1 cellular context compared by ENCODE assay signal in genomic region chr3:110504901-110505300, GRCh38.
TF ChIP-seq lines count a peak whose summit lies in the region.

No MANE protein-coding gene starts in this region.

TF ChIP-seq in K562, 482 proteins besides CTCF, POLR2A, EP300 and RAD21 (continued from another document and continues in another):
- TF ChIP-seq ZBTB33 (CRISPR knock-in tag; IDR thresholded peaks at IDR 0.05) = no peak
- TF ChIP-seq SMARCA4 (IDR thresholded peaks at IDR 0.05) = peak; percentile 90
- no peak for TF ChIP-seq ZNF551 (CRISPR knock-in tag; IDR thresholded peaks at IDR 0.05)
- TF ChIP-seq NR3C1 (CRISPR knock-in tag; IDR thresholded peaks at IDR 0.05) = no peak
- peak; percentile 46; the same call in 1 of the 2 replicates for TF ChIP-seq RNF2 (IDR thresholded peaks at IDR 0.05)
- no peak for TF ChIP-seq ARID3B (CRISPR knock-in tag; IDR thresholded peaks at IDR 0.05; ENCODE audit: borderline replicate concordance)
- peak; percentile 58; the same call in 1 of the 2 replicates for TF ChIP-seq GATA2 (CRISPR knock-in tag; IDR thresholded peaks at IDR 0.05)
- no peak for TF ChIP-seq HEY1 (CRISPR knock-in tag; IDR thresholded peaks at IDR 0.05; ENCODE audit: borderline replicate concordance)
- TF ChIP-seq SMAD1 (IDR thresholded peaks at IDR 0.05; ENCODE audit: low read depth, low read length, partially characterized antibody) = peak; percentile 47
- TF ChIP-seq FIP1L1 (IDR thresholded peaks at IDR 0.05; ENCODE audit: low read depth, low read length, poor library complexity, severe bottlenecking) = no peak
- no peak for TF ChIP-seq ZBTB9 (CRISPR knock-in tag; IDR thresholded peaks at IDR 0.05)
- TF ChIP-seq TAF15 (IDR thresholded peaks at IDR 0.05; ENCODE audit: low read depth, low read length) = no peak
- no peak for TF ChIP-seq MCM7 (IDR thresholded peaks at IDR 0.05)
- no peak for TF ChIP-seq TRIM25 (IDR thresholded peaks at IDR 0.05; ENCODE audit: borderline replicate concordance)
- no peak for TF ChIP-seq BCL6 (CRISPR knock-in tag; IDR thresholded peaks at IDR 0.05)
- TF ChIP-seq EGR1 (conservative IDR thresholded peaks at IDR 0.05) = no peak; the same call in 1 of the 2 replicates
- no peak for TF ChIP-seq EZH2 (IDR thresholded peaks at IDR 0.05; ENCODE audit: borderline replicate concordance, low read depth, low read length)
- no peak for TF ChIP-seq KLF10 (CRISPR knock-in tag; IDR thresholded peaks at IDR 0.05)
- no peak for TF ChIP-seq E2F6 (IDR thresholded peaks at IDR 0.05; ENCODE audit: borderline replicate concordance in 1 of 2, extremely low read depth in 1 of 2, insufficient read depth in 1 of 2, insufficient read length in 1 of 2, low read depth in 1 of 2, low read length in 1 of 2, poor library complexity in 1 of 2, severe bottlenecking in 1 of 2)
- TF ChIP-seq ZNF717 (CRISPR knock-in tag; IDR thresholded peaks at IDR 0.05) = no peak
- TF ChIP-seq SAFB (IDR thresholded peaks at IDR 0.05; ENCODE audit: borderline replicate concordance, low read depth, low read length) = no peak
- no peak for TF ChIP-seq CEBPB (tag; IDR thresholded peaks at IDR 0.05)
- no peak for TF ChIP-seq NR0B1 (IDR thresholded peaks at IDR 0.05; ENCODE audit: partially characterized antibody)
- TF ChIP-seq EWSR1 (IDR thresholded peaks at IDR 0.05; ENCODE audit: borderline replicate concordance, low read depth, partially characterized antibody) = no peak
- TF ChIP-seq BHLHE40 (IDR thresholded peaks at IDR 0.05; ENCODE audit: low read length) = peak; percentile 82
- TF ChIP-seq SMC3 (conservative IDR thresholded peaks at IDR 0.05; ENCODE audit: insufficient read depth, low read depth, low read length) = no peak
- peak in 1 of 2 experiments; percentile 44; a peak in 2 of 4 replicates for TF ChIP-seq HDAC1 (IDR thresholded peaks at IDR 0.05)
- no peak for TF ChIP-seq PURB (CRISPR knock-in tag; IDR thresholded peaks at IDR 0.05; ENCODE audit: low read depth)
- no peak for TF ChIP-seq CUX1 (CRISPR knock-in tag; IDR thresholded peaks at IDR 0.05)
- TF ChIP-seq ZFP36 (IDR thresholded peaks at IDR 0.05; ENCODE audit: low read depth, low read length, partially characterized antibody) = no peak
- no peak for TF ChIP-seq ZNF583 (CRISPR knock-in tag; IDR thresholded peaks at IDR 0.05)
- no peak for TF ChIP-seq MECOM (CRISPR knock-in tag; IDR thresholded peaks at IDR 0.05)
- no peak for TF ChIP-seq XRCC5 (IDR thresholded peaks at IDR 0.05; ENCODE audit: low read depth, low read length)
- TF ChIP-seq FOXP4 (CRISPR knock-in tag; IDR thresholded peaks at IDR 0.05; ENCODE audit: borderline replicate concordance) = no peak
- TF ChIP-seq ARID3A (IDR thresholded peaks at IDR 0.05; ENCODE audit: borderline replicate concordance, low read depth, low read length) = no peak
- TF ChIP-seq ZBTB5 (IDR thresholded peaks at IDR 0.05) = no peak
- TF ChIP-seq PHF21A (IDR thresholded peaks at IDR 0.05; ENCODE audit: borderline replicate concordance, low read depth) = no peak
- TF ChIP-seq MIER1 (IDR thresholded peaks at IDR 0.05; ENCODE audit: low read depth) = no peak
- TF ChIP-seq GABPA (tag; conservative IDR thresholded peaks at IDR 0.05; ENCODE audit: low read depth) = no peak
- TF ChIP-seq DLX4 (CRISPR knock-in tag; IDR thresholded peaks at IDR 0.05) = no peak
- no peak for TF ChIP-seq NRF1 (conservative IDR thresholded peaks at IDR 0.05 in 1 of 2, IDR thresholded peaks at IDR 0.05 in 1 of 2)
- TF ChIP-seq ERF (CRISPR knock-in tag; IDR thresholded peaks at IDR 0.05) = no peak
